Comparison of ENCODE assay signal across 8 cellular contexts in the genomic region with DNA sequence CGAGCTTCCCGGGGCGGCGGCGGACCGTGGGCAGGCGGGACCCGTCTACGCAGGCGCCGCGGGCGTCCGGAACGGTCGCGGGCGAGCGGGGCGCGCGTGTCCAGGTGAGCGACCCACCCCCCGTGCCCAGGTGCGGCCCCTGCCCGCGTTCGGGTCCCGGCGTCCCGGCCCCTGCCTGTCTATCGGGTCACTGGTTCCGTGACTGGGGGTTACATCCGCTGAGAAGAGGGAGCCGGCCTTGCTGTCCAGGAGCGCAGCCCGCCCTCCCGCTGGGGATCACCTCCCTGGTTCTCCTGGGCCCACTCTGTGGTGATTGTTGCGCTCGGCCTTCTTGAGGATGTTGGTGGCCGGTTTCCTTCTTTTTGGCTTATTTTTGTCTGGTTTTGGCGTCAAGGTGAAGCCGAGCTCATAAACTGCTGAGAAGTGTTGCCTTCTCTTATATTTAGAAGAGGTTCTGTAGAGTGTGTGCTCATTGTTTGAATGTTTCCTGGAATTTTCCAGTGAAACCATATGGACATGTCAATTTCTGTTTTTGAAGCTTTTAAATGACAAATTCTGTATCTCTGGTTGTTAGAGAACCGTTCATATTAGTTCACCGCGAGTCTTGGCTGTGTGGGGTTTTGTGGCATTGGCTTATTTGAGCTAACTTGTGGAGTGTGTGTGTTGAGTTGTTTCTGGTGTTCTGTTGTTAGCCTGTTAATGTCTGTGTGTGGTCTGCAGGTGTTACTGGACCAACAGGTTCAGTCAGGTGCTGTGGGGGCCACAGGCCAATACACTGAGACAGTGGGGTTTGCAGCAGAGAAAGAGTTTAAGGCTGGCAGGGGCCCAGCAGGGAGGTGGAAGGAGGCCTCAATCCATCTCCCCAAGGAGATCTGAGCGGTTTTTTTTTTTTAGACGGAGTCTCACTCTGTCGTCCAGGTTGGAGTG. TPM values are rescaled to one million over a fixed set of nuclear protein-coding genes. Genes with fewer than 3 reads are reported as not detected.
DNase-seq lines count a peak whose midpoint lies in the region; FAIRE-seq and TF ChIP-seq lines count a peak whose summit lies in the region.

No MANE protein-coding gene starts in this region.

- WGBS in spleen, 5 donors: 13 to 31% (median 17%) methylated on average over 18 to 49 of the region's 49 CpGs

- peaks cover 7% of the 10 kb centered on the region for H4K20me1 ChIP-seq in astrocyte (ENCODE audit: insufficient read depth, low read length)

- H3K36me3 ChIP-seq in HAP-1 (replicated peaks) (peaks cover 9% of the 10 kb centered on the region), astrocyte (ENCODE audit: insufficient read depth, low read length) (no peaks in the 10 kb centered on the region), iPS-20b (ENCODE audit: insufficient read depth, low read depth, low read length) (peaks cover 7% of the 10 kb centered on the region; the same call in 1 of the 2 replicates), spleen (peaks cover 0 to 11% (median 0%) of the 10 kb centered on the region in 6 donors)

- intact Hi-C loops in spleen (cut with DNase I; ENCODE audit: low total_unique reads): no loop called here

- H3K27me3 ChIP-seq in HAP-1 (ENCODE audit: low read depth) (no peaks in the 10 kb centered on the region), astrocyte (ENCODE audit: insufficient read depth, low read length) (no peaks in the 10 kb centered on the region), iPS-20b (ENCODE audit: insufficient read depth, low read length) (no peaks in the 10 kb centered on the region), spleen (replicated peaks in 1 of 7) (peaks cover 0 to 14% (median 0%) of the 10 kb centered on the region in 7 donors)

- TF ChIP-seq POLR2A in spleen (IDR thresholded peaks at IDR 0.05): no peak

- in situ Hi-C loops in HAP-1 (cut with MboI; ENCODE audit: low sequenced_read_pairs): no loop called here

- H3K9me3 Mint-ChIP-seq in astrocyte (ENCODE audit: unreplicated experiment): peaks cover 3% of the 10 kb centered on the region

- TF ChIP-seq CTCF in astrocyte (IDR thresholded peaks at IDR 0.05; ENCODE audit: insufficient read depth, low read depth, low read length): no peak
- TF ChIP-seq CTCF in spleen (IDR thresholded peaks at IDR 0.05 in 8 of 11, conservative IDR thresholded peaks at IDR 0.05 in 3 of 11): no peak

- H2AFZ ChIP-seq in astrocyte (ENCODE audit: low read depth, low read length): peak overlapping the region; percentile 54

- H3K9ac ChIP-seq in astrocyte (ENCODE audit: low read length): peak overlapping the region; percentile 75
- peak overlapping the region; percentile 77; the same call in 1 of the 2 replicates for H3K9ac ChIP-seq in iPS-20b (ENCODE audit: low read depth, low read length)

- peak overlapping the region; percentile 95 for H3K4me3 Mint-ChIP-seq in astrocyte (ENCODE audit: unreplicated experiment)

- H3K4me1 Mint-ChIP-seq in astrocyte (ENCODE audit: low read depth, unreplicated experiment): peaks cover 15% of the 10 kb centered on the region

- peak overlapping the region; percentile 68 for H3K4me3 ChIP-seq in HAP-1
- H3K4me3 ChIP-seq in astrocyte (ENCODE audit: insufficient read depth, low read depth, low read length): peak overlapping the region; percentile 74
- H3K4me3 ChIP-seq in iPS-20b (ENCODE audit: low read length): peak overlapping the region; percentile 96
- H3K4me3 ChIP-seq in spleen: peak overlapping the region; percentile 78 to 100 (median 92)

- H3K27ac ChIP-seq in astrocyte (ENCODE audit: low read depth, low read length) (peak overlapping the region; percentile 65), iPS-20b (ENCODE audit: low read length) (peak overlapping the region; percentile 36), spleen (peak overlapping the region in 5 of 8 donors; percentile 59 to 81 (median 79))

- H3K79me2 ChIP-seq in astrocyte (ENCODE audit: insufficient read depth, low read length): peaks cover 53% of the 10 kb centered on the region

- peaks cover under 1% of the 10 kb centered on the region for H3K36me3 Mint-ChIP-seq in astrocyte (ENCODE audit: low read depth, unreplicated experiment)

- peak overlapping the region; percentile 23 for H3K27ac Mint-ChIP-seq in astrocyte (ENCODE audit: unreplicated experiment)

- DNase-seq in NCI-H2171 treated with DMSO at 0.1 percent for 48 hours (lab: John Stamatoyannopoulos, UW) (peak; percentile 43), NCI-H2171 (lab: John Stamatoyannopoulos, UW) (no peak), HAP-1 (ENCODE audit: low spot score in 2 of 2) (peak in 1 of 2 experiments; percentile 51), M059J (ENCODE audit: low read depth) (peak; percentile 39), astrocyte (ENCODE audit: low read depth) (no peak), spleen (peak; percentile 49), KG1 (lab: John Stamatoyannopoulos, UW) (no peak)

- no peak for FAIRE-seq in astrocyte (lab: Jason Lieb, UNC)

- peak overlapping the region; percentile 86 for H3K4me2 ChIP-seq in astrocyte (ENCODE audit: low read length)

- H3K9me3 ChIP-seq in HAP-1 (0 out of 2 replicates have a peak, but pooled peaks cover 2% of the 10 kb centered on the region), astrocyte (ENCODE audit: insufficient read depth, low read depth, low read length) (no peaks in the 10 kb centered on the region), iPS-20b (ENCODE audit: insufficient read depth, low read depth, low read length) (no peaks in the 10 kb centered on the region), spleen (no peaks in the 10 kb centered on the region)

- peaks cover 4% of the 10 kb centered on the region for H3K4me1 ChIP-seq in HAP-1
- peaks cover 6% of the 10 kb centered on the region for H3K4me1 ChIP-seq in astrocyte (ENCODE audit: insufficient read depth, low read length)
- peaks cover 3% of the 10 kb centered on the region; the same call in 1 of the 2 replicates for H3K4me1 ChIP-seq in iPS-20b (ENCODE audit: insufficient read depth, low read length)
- H3K4me1 ChIP-seq in spleen: peaks cover 0 to 38% (median 22%) of the 10 kb centered on the region in 6 donors

- peaks cover 15% of the 10 kb centered on the region for H3K27me3 Mint-ChIP-seq in astrocyte (ENCODE audit: low read depth, unreplicated experiment)

RNA-seq across cellular contexts. Expression of a gene that starts 0.6 kb away (rescaled TPM):
- total RNA-seq in M059J (2014; rRNA removed; shearing (Covaris generic)): 3.7 and 6.1 TPM in 2 replicates
- total RNA-seq in astrocyte: 7.0 and 7.5 TPM in 2 replicates
- total RNA-seq in spleen: 10 to 100 TPM in 4 of 7 donors, 1 to 10 TPM in 3; 8.5 to 13.1 (median 10.4) TPM
- polyA plus RNA-seq in spleen: 1 to 10 TPM; 2.1 to 4.5 (median 2.9) TPM

Comparison
In these comparisons a context has a peak if more than half of its experiments do, and no peak if none do; other contexts are left out.
1. DNase-seq: peak in NCI-H2171 treated with DMSO at 0.1 percent for 48 hours (single experiment), M059J (single experiment) and spleen (single experiment); none in NCI-H2171 (single experiment), astrocyte (single experiment) and KG1 (single experiment).
2. Peak in every context shown above with its lines, with median percentiles within 50 percentile points of each other: H3K4me3 ChIP-seq and H3K27ac ChIP-seq.